In the genomic region with DNA sequence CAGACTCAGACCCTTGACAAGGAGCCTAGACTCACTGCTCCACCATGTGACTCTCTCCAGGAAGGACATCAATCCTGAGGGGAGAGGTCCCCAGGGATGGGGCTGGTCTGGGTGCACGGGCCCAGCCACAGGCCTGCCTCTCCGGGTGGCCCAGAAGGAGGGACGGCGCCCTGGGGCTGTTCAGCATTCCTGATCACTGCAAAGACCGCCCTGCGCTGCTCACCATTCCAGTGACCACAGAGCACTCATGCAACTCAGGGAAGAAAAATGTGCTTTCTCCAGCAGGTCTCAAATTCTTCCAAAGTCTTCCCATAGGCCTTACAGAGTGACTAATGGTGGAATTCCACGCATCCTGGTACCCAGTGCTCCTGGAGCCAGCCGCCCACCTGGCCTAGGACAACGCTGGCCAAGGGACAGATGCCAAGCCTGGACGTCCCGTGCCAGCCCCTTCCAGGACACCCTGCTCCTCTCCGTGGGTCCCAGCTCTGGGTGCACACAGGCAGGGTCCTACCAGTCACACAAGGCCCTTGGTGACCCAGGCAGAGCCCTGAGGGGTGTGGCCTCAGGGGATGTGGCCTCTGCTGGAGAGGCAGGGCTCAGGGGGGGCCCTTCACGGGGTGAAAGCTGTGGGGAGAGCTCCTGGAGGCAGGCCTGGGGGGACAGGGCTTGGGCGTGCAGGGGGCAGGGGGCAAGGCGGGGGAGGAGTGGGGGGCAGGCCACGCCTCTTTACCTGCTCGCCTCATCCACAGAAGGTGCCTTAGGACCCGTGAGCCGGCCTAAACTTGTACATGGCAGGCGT, we compare ENCODE assay signal across 12 cellular contexts.
DNase-seq lines count a peak whose midpoint lies in the region; ATAC-seq, FAIRE-seq and TF ChIP-seq lines count a peak whose summit lies in the region.
"Had no signal": no experiment of that assay in that cellular context is flagged by ENCODE, and none has a peak within 500 bp of the region (broad histone marks: within the 10 kb centered on the region; RNA-seq: fewer than 3 reads in every experiment).

No MANE protein-coding gene starts in this region.

- H3K36me3 ChIP-seq in keratinocyte (ENCODE audit: control insufficient read depth in 2 of 2, extremely low read depth in 1 of 2, insufficient read depth in 2 of 2, low read length in 2 of 2), result no peaks in the 10 kb centered on the region
- H3K36me3 ChIP-seq: esophagus muscularis mucosa, thoracic aorta had no signal

- dilution Hi-C loops in keratinocyte (cut with MboI; ENCODE audit: extremely low pct_ligation_motif_present, low sequenced_read_pairs), result no loop called here

- H3K79me2 ChIP-seq in keratinocyte (ENCODE audit: control insufficient read depth, insufficient read depth, low read length), result no peaks in the 10 kb centered on the region

- TF ChIP-seq CTCF in HFF-Myc (IDR thresholded peaks at IDR 0.05; ENCODE audit: low read depth, low read length, missing control alignments), result no peak
- no peak for TF ChIP-seq CTCF in keratinocyte (optimal IDR thresholded peaks at IDR 0.05 in 1 of 3, IDR thresholded peaks at IDR 0.05 in 1 of 3, conservative IDR thresholded peaks at IDR 0.05 in 1 of 3; ENCODE audit: extremely low read depth in 1 of 3, insufficient read depth in 2 of 3, low read length in 3 of 3)

- FAIRE-seq in keratinocyte (lab: Jason Lieb, UNC) (no peak), urothelium cell line (lab: Jason Lieb, UNC) (peak; percentile 96)

- H3K27ac ChIP-seq in angular gyrus (ENCODE audit: low read depth, low read length) (peak overlapping the region; percentile 66), keratinocyte (ENCODE audit: control insufficient read depth, insufficient read depth, low read length) (no peak overlapping the region)
- H3K27ac ChIP-seq: thoracic aorta had no signal

- H4K20me1 ChIP-seq in keratinocyte (ENCODE audit: control insufficient read depth, extremely low read depth, insufficient read depth, low read length), result no peaks in the 10 kb centered on the region

- DNase-seq in HFF-Myc (ENCODE audit: extremely low read depth, low read depth) (peak; percentile 14), keratinocyte (ENCODE audit: low read depth, low spot score) (peak; percentile 42), urothelium cell line (ENCODE audit: low spot score) (peak; percentile 87), NCI-H1436 treated with DMSO at 0.1 percent for 48 hours (lab: John Stamatoyannopoulos, UW) (no peak), left ventricle myocardium superior (no peak), NCI-H1930 (lab: John Stamatoyannopoulos, UW) (no peak)
- DNase-seq: NCI-H446; stimulated activated CD4-positive, alpha-beta T cell treated with anti-CD3 and anti-CD28 coated beads, Interleukin-1b, Interleukin-23, amount 100 ng/mL, for 48 hours; T-helper 9 cell had no signal

- H3K4me1 ChIP-seq in keratinocyte (ENCODE audit: control insufficient read depth, extremely low read depth, insufficient read depth, low read length), result peaks cover 2% of the 10 kb centered on the region

- no peak overlapping the region for H3K4me2 ChIP-seq in keratinocyte (ENCODE audit: control insufficient read depth, extremely low read depth, insufficient read depth, low read depth, low read length)

- no peaks in the 10 kb centered on the region for H3K9me3 ChIP-seq in keratinocyte (ENCODE audit: control insufficient read depth, low read depth, low read length)
- H3K9me3 ChIP-seq: esophagus muscularis mucosa, thoracic aorta had no signal

- no peaks in the 10 kb centered on the region for H3K27me3 ChIP-seq in keratinocyte (ENCODE audit: control insufficient read depth, extremely low read depth, insufficient read depth, low read length)

- intact Hi-C loops in left ventricle myocardium superior (cut with micrococcal nuclease), result no loop called here

- ATAC-seq in left ventricle myocardium superior, result no peak

- no peaks in the 10 kb centered on the region for H3K9me1 ChIP-seq in keratinocyte (ENCODE audit: control insufficient read depth, extremely low read depth, insufficient read depth, low read length)

- no peak overlapping the region for H3K9ac ChIP-seq in keratinocyte (ENCODE audit: control insufficient read depth, extremely low read depth, insufficient read depth, low read length)

- H3K4me3 ChIP-seq in HFF-Myc (replicated peaks; ENCODE audit: low read depth, low read length) (no peak overlapping the region), keratinocyte (ENCODE audit: control insufficient read depth in 2 of 3, extremely low read depth in 1 of 3, insufficient read depth in 2 of 3, low read depth in 1 of 3, low read length in 3 of 3) (peak overlapping the region in 1 of 3 experiments; percentile 45)

- no peak overlapping the region for H2AFZ ChIP-seq in keratinocyte (ENCODE audit: control insufficient read depth, low read length)

Comparison
In these comparisons a context has a peak if more than half of its experiments do, and no peak if none do; other contexts are left out.
1. DNase-seq: peak in HFF-Myc (single experiment), keratinocyte (single experiment) and urothelium cell line (single experiment); none in NCI-H1436 treated with DMSO at 0.1 percent for 48 hours (single experiment), left ventricle myocardium superior (single experiment) and NCI-H1930 (0 of 2).